In the genomic region with DNA sequence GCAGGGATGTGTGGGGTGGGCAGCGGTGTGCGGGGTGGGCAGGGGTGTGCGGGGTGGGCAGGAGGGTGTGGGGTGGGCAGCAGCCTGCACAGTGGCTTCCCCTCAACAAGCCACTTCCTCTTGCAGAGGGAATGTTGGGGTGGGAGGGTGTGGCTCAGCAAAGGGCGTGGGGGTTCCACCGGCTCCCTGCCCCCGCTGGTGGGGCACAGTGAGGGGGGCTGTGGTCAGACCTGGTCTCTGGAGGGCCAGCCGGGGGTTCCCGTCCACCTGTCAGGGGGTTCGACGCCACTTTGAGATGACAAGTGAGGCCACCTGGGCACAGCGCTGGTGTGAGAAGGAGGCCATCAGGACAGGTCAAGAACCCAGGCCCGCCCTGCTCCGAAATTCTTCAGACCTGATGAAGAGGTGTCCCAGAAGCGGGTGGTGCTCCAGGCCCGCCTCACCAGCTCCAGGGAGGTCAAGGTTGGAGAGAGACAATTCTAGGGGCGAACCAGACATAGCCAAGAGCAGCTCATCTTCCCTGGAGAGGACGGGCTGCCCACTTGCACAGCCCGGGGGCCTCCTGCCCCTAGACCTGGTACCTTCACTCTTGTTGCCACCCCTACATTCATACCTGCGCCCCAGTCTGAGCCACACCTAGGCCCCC, we compare ENCODE assay signal across 14 cellular contexts. TPM values are rescaled to one million over a fixed set of nuclear protein-coding genes. Genes with fewer than 3 reads are reported as not detected.
DNase-seq lines count a peak whose midpoint lies in the region; ATAC-seq, FAIRE-seq and TF ChIP-seq lines count a peak whose summit lies in the region.
"Had no signal": no experiment of that assay in that cellular context is flagged by ENCODE, and none has a peak within 500 bp of the region (broad histone marks: within the 10 kb centered on the region; RNA-seq: fewer than 3 reads in every experiment).

No MANE protein-coding gene starts in this region.

- H3K4me3 ChIP-seq in HL-60 (replicated peaks; ENCODE audit: insufficient read depth, low read length) = peak overlapping the region; percentile 69
- no peak overlapping the region for H3K4me3 ChIP-seq in GM12878

- RAD21 ChIA-PET in GM12878 (lab: Charles Lee; ENCODE audit: unreplicated experiment) = interaction anchor here (7.3 kb wide), 1 partner anchor 120 kb away, joined by 187 read pairs; no protein-coding TSS in a partner anchor

- 7% methylated on average over 12 of the region's 19 CpGs for WGBS in GM12878 (ENCODE audit: insufficient coverage, insufficient replicate concordance, low lambda C conversion rate, missing lambda C conversion rate)

- BruUV-seq in GM12878 (replicated peaks; lab: Mats Ljungman, UMichigan) = no TSS peak

- H3K9ac ChIP-seq in GM12878 (ENCODE audit: control insufficient read depth, insufficient read depth, low read length) = no peak overlapping the region

- H3K4me1 Mint-ChIP-seq in CD4-positive, alpha-beta T cell (ENCODE audit: low read depth) = peaks cover 60% of the 10 kb centered on the region
- H3K4me1 Mint-ChIP-seq in natural killer cell = peaks cover 22 to 80% of the 10 kb centered on the region in 2 donors

- no peak for TF ChIP-seq CTCF in CD4-positive, alpha-beta T cell (IDR thresholded peaks at IDR 0.05)
- no peak for TF ChIP-seq CTCF in HL-60 (IDR thresholded peaks at IDR 0.05; ENCODE audit: insufficient read depth, low read length)
- TF ChIP-seq CTCF in GM12878 (IDR thresholded peaks at IDR 0.05 in 2 of 3, conservative IDR thresholded peaks at IDR 0.05 in 1 of 3; ENCODE audit: control insufficient read depth in 2 of 3, extremely low read depth in 1 of 3, insufficient read depth in 1 of 3, low read depth in 3 of 3, low read length in 3 of 3) = no peak
- TF ChIP-seq CTCF in natural killer cell (IDR thresholded peaks at IDR 0.05) = no peak

- H3K4me2 ChIP-seq in GM12878 (ENCODE audit: control insufficient read depth, insufficient read depth) = no peak overlapping the region

- no peaks in the 10 kb centered on the region for H3K4me1 ChIP-seq in GM12878 (ENCODE audit: control insufficient read depth, insufficient read depth, low read length)

- H3K4me3 Mint-ChIP-seq in CD4-positive, alpha-beta T cell = peak overlapping the region; percentile 96
- peak overlapping the region; percentile 98 for H3K4me3 Mint-ChIP-seq in natural killer cell

- no peaks in the 10 kb centered on the region for H3K36me3 ChIP-seq in GM12878 (ENCODE audit: control insufficient read depth in 2 of 2, insufficient read depth in 2 of 2, low read length in 1 of 2)

- H3K27ac Mint-ChIP-seq in CD4-positive, alpha-beta T cell = peak overlapping the region; percentile 94
- H3K27ac Mint-ChIP-seq in natural killer cell = peak overlapping the region; percentile 86 to 96

- no peaks in the 10 kb centered on the region for H3K79me2 ChIP-seq in GM12878 (ENCODE audit: control insufficient read depth, insufficient read depth, low read length)

- SMC1A ChIA-PET in GM12878 (lab: Charles Lee; ENCODE audit: uncharacterized antibody, unreplicated experiment) = interaction anchor here (0.9 kb wide), 1 partner anchor 117 kb away, joined by 3 read pairs; no protein-coding TSS in a partner anchor

- CTCF ChIA-PET in CD4-positive, alpha-beta T cell (lab: Charles Lee) = interaction anchor here (6.4 kb wide), 1 partner anchor 120 kb away, joined by 89 read pairs; no protein-coding TSS in a partner anchor
- CTCF ChIA-PET in GM12878 (lab: Yijun Ruan, JAX) (interaction anchor here (11.0 kb wide), 1 partner anchor 120 kb away, joined by 271 read pairs; no protein-coding TSS in a partner anchor), HEK293T (lab: Yijun Ruan, JAX) (interaction anchor here (1.8 kb wide), 1 partner anchor 101 kb away, joined by 7 read pairs; no protein-coding TSS in a partner anchor)

- in situ Hi-C loops in GM12878 (cut with MboI) = no loop called here

- no peak for TF ChIP-seq EP300 in GM12878 (IDR thresholded peaks at IDR 0.05; ENCODE audit: borderline replicate concordance in 1 of 2, control insufficient read depth in 1 of 2, low read depth in 2 of 2, low read length in 2 of 2)

- H3K9me3 ChIP-seq in CD4-positive, alpha-beta T cell (ENCODE audit: control insufficient read depth, low read length) = no peaks in the 10 kb centered on the region
- no peaks in the 10 kb centered on the region for H3K9me3 ChIP-seq in GM12878 (replicated peaks; ENCODE audit: control insufficient read depth, insufficient read depth, low read length)

- TF ChIP-seq POLR2A in GM12878 (IDR thresholded peaks at IDR 0.05; ENCODE audit: low read depth, low read length) = no peak

- no peaks in the 10 kb centered on the region for H3K9me3 Mint-ChIP-seq in CD4-positive, alpha-beta T cell
- no peaks in the 10 kb centered on the region for H3K9me3 Mint-ChIP-seq in natural killer cell

- intact Hi-C loops in CD4-positive, alpha-beta T cell (cut with DNase I, micrococcal nuclease) = loop anchor here (5.0 to 10.0 kb wide), 4 partner anchors 77 to 587 kb away; a partner anchor contains a TSS
- intact Hi-C loops in GM12878 (cut with micrococcal nuclease; ENCODE audit: unreplicated experiment) (no loop called here), natural killer cell (cut with micrococcal nuclease) (loop anchor here (2.0 to 5.0 kb wide), 2 partner anchors 33 to 104 kb away; no protein-coding TSS in a partner anchor)

- H3K27ac ChIP-seq in CD4-positive, alpha-beta T cell (ENCODE audit: low read depth, low read length) = peak overlapping the region; percentile 69
- H3K27ac ChIP-seq in HL-60 (replicated peaks) = peak overlapping the region; percentile 98
- H3K27ac ChIP-seq in GM12878 (ENCODE audit: control insufficient read depth, insufficient read depth) = no peak overlapping the region

- DNase-seq in CD4-positive, alpha-beta T cell = no peak
- DNase-seq in HL-60 (ENCODE audit: low read depth in 1 of 2, low spot score in 1 of 2) = peak in 1 of 2 experiments; percentile 70
- DNase-seq in GM12878 (ENCODE audit: low read depth, low spot score) = no peak
- no peak for DNase-seq in natural killer cell
- DNase-seq in AG08396 (ENCODE audit: low spot score) = no peak
- no peak for DNase-seq in HEK293T (ENCODE audit: extremely low spot score)
- DNase-seq in midbrain (lab: John Stamatoyannopoulos, UW) = no peak
- DNase-seq: caudate nucleus, RPMI8226 had no signal

- FAIRE-seq in GM12878 (lab: Jason Lieb, UNC) = no peak
- FAIRE-seq: D721Med, GM18507 had no signal

- no peaks in the 10 kb centered on the region for H4K20me1 ChIP-seq in GM12878 (ENCODE audit: control insufficient read depth, insufficient read depth)

- POLR2A ChIA-PET in CD4-positive, alpha-beta T cell (lab: Charles Lee) = interaction anchor here (3.3 to 5.5 kb wide), 2 partner anchors 77 to 100 kb away, joined by 24 to 36 read pairs; a partner anchor contains a TSS
- POLR2A ChIA-PET in GM12878 (lab: Charles Lee) = no interaction called here
- POLR2A ChIA-PET in HEK293T (lab: Yijun Ruan, JAX) = no interaction called here

- no peaks in the 10 kb centered on the region for H3K27me3 Mint-ChIP-seq in CD4-positive, alpha-beta T cell
- H3K27me3 Mint-ChIP-seq in natural killer cell (ENCODE audit: low read depth in 2 of 2) = no peaks in the 10 kb centered on the region

- no peak for TF ChIP-seq RAD21 in GM12878 (IDR thresholded peaks at IDR 0.05; ENCODE audit: insufficient read depth, low read depth, low read length)

- no peaks in the 10 kb centered on the region for H3K27me3 ChIP-seq in CD4-positive, alpha-beta T cell (ENCODE audit: control insufficient read depth, insufficient read depth, low read length)
- no peaks in the 10 kb centered on the region for H3K27me3 ChIP-seq in HL-60 (ENCODE audit: insufficient read depth, poor library complexity, severe bottlenecking)
- H3K27me3 ChIP-seq in GM12878 (replicated peaks in 1 of 2; ENCODE audit: control insufficient read depth in 2 of 2, insufficient read depth in 2 of 2, low read length in 1 of 2) = no peaks in the 10 kb centered on the region; a peak in 2 of 4 replicates

- H3K36me3 Mint-ChIP-seq in CD4-positive, alpha-beta T cell (ENCODE audit: low read depth) = peaks cover 23% of the 10 kb centered on the region
- no peaks in the 10 kb centered on the region for H3K36me3 Mint-ChIP-seq in natural killer cell

- no peak for ATAC-seq in CD4-positive, alpha-beta T cell (ENCODE audit: poor library complexity)
- ATAC-seq in GM12878 = no peak
- peak in 2 of 3 donors; percentile 23 to 47 for ATAC-seq in natural killer cell
- no peak for ATAC-seq in GM18907 (IDR thresholded peaks at IDR 0.05; ENCODE audit: unreplicated experiment)
- ATAC-seq: right cardiac atrium had no signal

- no peak overlapping the region for H2AFZ ChIP-seq in GM12878 (ENCODE audit: control insufficient read depth, low read depth, low read length)

RNA-seq across cellular contexts. Expression of a gene that starts 1.3 kb away (rescaled TPM):
- 10 to 100 TPM; 71.2 to 71.7 TPM for total RNA-seq in CD4-positive, alpha-beta T cell
- not detected in 2 replicates for total RNA-seq in GM12878 (2013; cell fraction: nucleolus; rRNA removed)
- 0.05 and 0.11 TPM in 2 replicates for total RNA-seq in GM12878 (2014; rRNA removed)
- not detected in 2 replicates for total RNA-seq in GM12878 (2014; rRNA removed; fragmentation: Illumina TruSeq; extraction: Trizol)
- 0.26 TPM in 1 of 2 replicates, not detected in the other for total RNA-seq in GM12878 (2021)
- not detected for polyA plus RNA-seq in GM12878 (2011; ENCODE audit: low read depth)
- 0.06 TPM in 1 of 2 replicates, not detected in the other for polyA plus RNA-seq in GM12878 (2011; rRNA removed)
- 0.08 TPM in 1 of 2 replicates, not detected in the other for polyA plus RNA-seq in GM12878 (2011; cell fraction: cytosol; rRNA removed)
- polyA plus RNA-seq in GM12878 (2011; cell fraction: nucleus; rRNA removed) = 0.04 and 0.18 TPM in 2 replicates
- not detected in 2 replicates for polyA plus RNA-seq in GM12878 (2012)
- polyA plus RNA-seq in GM12878 (2014; fragmentation: Illumina TruSeq; extraction: Trizol) = 0.04 TPM in 1 of 2 replicates, not detected in the other
- not detected for polyA plus RNA-seq in GM12878 (2014; fragmentation: Nextera tagmentation; extraction: Ambion mirVana)
- polyA plus RNA-seq in GM12878 (2014; rRNA removed) = not detected in 2 replicates
- not detected for polyA plus RNA-seq in GM12878 (2016; fragmentation: Nextera tagmentation; extraction: Ambion mirVana)
- polyA minus RNA-seq in GM12878 (2011; rRNA and poly(A)+ RNA removed) = not detected in 2 replicates
- not detected in 2 replicates for polyA minus RNA-seq in GM12878 (2011; cell fraction: cytosol; rRNA and poly(A)+ RNA removed)
- polyA minus RNA-seq in GM12878 (2011; cell fraction: nucleus; rRNA and poly(A)+ RNA removed) = not detected in 2 replicates
- total RNA-seq in natural killer cell = 100 to 1,000 TPM; 227 to 325 (median 237) TPM
- total RNA-seq: lung microvascular endothelial cell had no signal

RNA-seq across cellular contexts. Expression of a gene that starts 1.4 kb away (rescaled TPM):
- total RNA-seq in CD4-positive, alpha-beta T cell = 10 to 100 TPM; 81.8 TPM
- 0.52 and 0.76 TPM in 2 replicates for total RNA-seq in GM12878 (2013; cell fraction: nucleolus; rRNA removed)
- total RNA-seq in GM12878 (2014; rRNA removed) (not detected in 2 replicates), GM12878 (2014; rRNA removed; fragmentation: Illumina TruSeq; extraction: Trizol) (not detected in 2 replicates), GM12878 (2021) (not detected in 2 replicates), natural killer cell (100 to 1,000 TPM; 268 to 327 (median 299) TPM)
- not detected for polyA plus RNA-seq in GM12878 (2011; ENCODE audit: low read depth)
- polyA plus RNA-seq in GM12878 (2011; rRNA removed) (0.09 TPM in 1 of 2 replicates, not detected in the other), GM12878 (2014; fragmentation: Illumina TruSeq; extraction: Trizol) (not detected in 2 replicates), GM12878 (2014; fragmentation: Nextera tagmentation; extraction: Ambion mirVana) (not detected), GM12878 (2014; rRNA removed) (0.08 TPM in 1 of 2 replicates, not detected in the other), GM12878 (2016; fragmentation: Nextera tagmentation; extraction: Ambion mirVana) (under 1 TPM in 1 of 2 experiments, not detected in 1; 0.08 TPM)
- polyA plus RNA-seq in GM12878 (2011; cell fraction: cytosol; rRNA removed) = 0.08 and 0.22 TPM in 2 replicates
- polyA plus RNA-seq in GM12878 (2011; cell fraction: nucleus; rRNA removed) = 1.0 and 1.5 TPM in 2 replicates
- not detected in 2 replicates for polyA plus RNA-seq in GM12878 (2012)
- polyA minus RNA-seq in GM12878 (2011; rRNA and poly(A)+ RNA removed) = not detected in 2 replicates
- not detected in 2 replicates for polyA minus RNA-seq in GM12878 (2011; cell fraction: cytosol; rRNA and poly(A)+ RNA removed)
- 0.12 TPM in 1 of 2 replicates, not detected in the other for polyA minus RNA-seq in GM12878 (2011; cell fraction: nucleus; rRNA and poly(A)+ RNA removed)
- total RNA-seq: lung microvascular endothelial cell had no signal

RNA-seq across cellular contexts. Expression of a gene that starts 30.0 kb away (rescaled TPM):
- total RNA-seq in CD4-positive, alpha-beta T cell = not detected
- total RNA-seq in GM12878 (2013; cell fraction: nucleolus; rRNA removed) = not detected in 2 replicates
- not detected in 2 replicates for total RNA-seq in GM12878 (2014; rRNA removed)
- total RNA-seq in GM12878 (2014; rRNA removed; fragmentation: Illumina TruSeq; extraction: Trizol) = not detected in 2 replicates
- not detected in 2 replicates for total RNA-seq in GM12878 (2021)
- not detected for polyA plus RNA-seq in GM12878 (2011; ENCODE audit: low read depth)
- polyA plus RNA-seq in GM12878 (2011; rRNA removed) = not detected in 2 replicates
- polyA plus RNA-seq in GM12878 (2011; cell fraction: cytosol; rRNA removed) = not detected in 2 replicates
- not detected in 2 replicates for polyA plus RNA-seq in GM12878 (2011; cell fraction: nucleus; rRNA removed)
- polyA plus RNA-seq in GM12878 (2012) = not detected in 2 replicates
- not detected in 2 replicates for polyA plus RNA-seq in GM12878 (2014; fragmentation: Illumina TruSeq; extraction: Trizol)
- not detected for polyA plus RNA-seq in GM12878 (2014; fragmentation: Nextera tagmentation; extraction: Ambion mirVana)
- polyA plus RNA-seq in GM12878 (2014; rRNA removed) = not detected in 2 replicates
- polyA plus RNA-seq in GM12878 (2016; fragmentation: Nextera tagmentation; extraction: Ambion mirVana) = not detected
- polyA minus RNA-seq in GM12878 (2011; rRNA and poly(A)+ RNA removed) = not detected in 2 replicates
- not detected in 2 replicates for polyA minus RNA-seq in GM12878 (2011; cell fraction: cytosol; rRNA and poly(A)+ RNA removed)
- polyA minus RNA-seq in GM12878 (2011; cell fraction: nucleus; rRNA and poly(A)+ RNA removed) = not detected in 2 replicates
- 10 to 100 TPM; 10.8 to 16.8 (median 16.0) TPM for total RNA-seq in natural killer cell

Comparison
In these comparisons a context has a peak if more than half of its experiments do, and no peak if none do; other contexts are left out.
1. ATAC-seq: peak in natural killer cell (2 of 3); none in CD4-positive, alpha-beta T cell (single experiment), GM12878 (single experiment) and GM18907 (single experiment).
2. RNA of a gene that starts 1.3 kb away (total RNA-seq): 227 to 325 TPM in natural killer cell and 71.2 to 71.7 TPM in CD4-positive, alpha-beta T cell; 0.05 to 0.26 TPM in GM12878; every median in the first group is over 10 times any median in the second.
3. RNA of a gene that starts 1.4 kb away (total RNA-seq): 268 to 327 TPM in natural killer cell and 81.8 TPM in CD4-positive, alpha-beta T cell; 0.52 to 0.76 TPM in GM12878; every median in the first group is over 10 times any median in the second.
4. RNA of a gene that starts 30.0 kb away (total RNA-seq): 10.8 to 16.8 TPM in natural killer cell; not detected in CD4-positive, alpha-beta T cell and not detected in GM12878; every median in the first group is over 10 times any median in the second.